In genomic region chr2:84847326-84848050, GRCh38 we compare ENCODE assay signal across 13 cellular contexts. TPM values are rescaled to one million over a fixed set of nuclear protein-coding genes. Genes with fewer than 3 reads are reported as not detected.
DNase-seq lines count a peak whose midpoint lies in the region; ATAC-seq and TF ChIP-seq lines count a peak whose summit lies in the region.
"Had no signal": no experiment of that assay in that cellular context is flagged by ENCODE, and none has a peak within 500 bp of the region (broad histone marks: within the 10 kb centered on the region; RNA-seq: fewer than 3 reads in every experiment).

No MANE protein-coding gene starts in this region.

- no peak for TF ChIP-seq POLR2A in tibial nerve (IDR thresholded peaks at IDR 0.05)

- peaks cover under 1% of the 10 kb centered on the region for H3K9me3 Mint-ChIP-seq in stimulated activated naive CD8-positive, alpha-beta T cell treated with anti-CD3 and anti-CD28 coated beads, Interleukin-15, Interleukin-2, amounts not matched to agents 100 ng/mL and 50 ng/mL, for 24 hours
- peaks cover 4% of the 10 kb centered on the region for H3K9me3 Mint-ChIP-seq in activated naive CD8-positive, alpha-beta T cell (ENCODE audit: low read depth)
- no peaks in the 10 kb centered on the region for H3K9me3 Mint-ChIP-seq in immature natural killer cell

- TF ChIP-seq CTCF in tibial nerve (IDR thresholded peaks at IDR 0.05) = no peak

- no peak for DNase-seq in stimulated activated naive CD8-positive, alpha-beta T cell treated with anti-CD3 and anti-CD28 coated beads, Interleukin-15, Interleukin-2, amounts not matched to agents 100 U/mL and 50 U/mL, for 24 hours
- DNase-seq in immature natural killer cell = no peak
- DNase-seq in HCEC 1CT = no peak
- DNase-seq in tibial nerve (ENCODE audit: low spot score in 2 of 2) = no peak
- DNase-seq in NCI-H2171 treated with DMSO at 0.1 percent for 48 hours (lab: John Stamatoyannopoulos, UW) = no peak
- DNase-seq: effector CD4-positive, alpha-beta T cell; gastrocnemius medialis; right cardiac atrium; stimulated activated naive CD4-positive, alpha-beta T cell had no signal

- TF ChIP-seq EP300 in tibial nerve (IDR thresholded peaks at IDR 0.05) = no peak

- no peak overlapping the region for H3K4me3 ChIP-seq in tibial nerve
- H3K4me3 ChIP-seq: gastrocnemius medialis had no signal

- H3K27ac ChIP-seq in tibial nerve = peak overlapping the region in 2 of 4 donors; percentile 58 to 68
- H3K27ac ChIP-seq: gastrocnemius medialis had no signal

- H3K9me3 ChIP-seq in tibial nerve = no peaks in the 10 kb centered on the region
- H3K9me3 ChIP-seq: gastrocnemius medialis had no signal

- H3K27ac Mint-ChIP-seq in stimulated activated naive CD8-positive, alpha-beta T cell treated with anti-CD3 and anti-CD28 coated beads, Interleukin-15, Interleukin-2, amounts not matched to agents 100 ng/mL and 50 ng/mL, for 24 hours = peak overlapping the region; percentile 96
- peak overlapping the region; percentile 98 for H3K27ac Mint-ChIP-seq in activated naive CD8-positive, alpha-beta T cell
- peak overlapping the region; percentile 82 to 97 (median 94) for H3K27ac Mint-ChIP-seq in immature natural killer cell

- peaks cover 97% of the 10 kb centered on the region for H3K4me1 Mint-ChIP-seq in stimulated activated naive CD8-positive, alpha-beta T cell treated with anti-CD3 and anti-CD28 coated beads, Interleukin-15, Interleukin-2, amounts not matched to agents 100 ng/mL and 50 ng/mL, for 24 hours (ENCODE audit: low read depth)
- H3K4me1 Mint-ChIP-seq in activated naive CD8-positive, alpha-beta T cell (ENCODE audit: low read depth) = peaks cover 96% of the 10 kb centered on the region
- peaks cover 79 to 86% of the 10 kb centered on the region in 2 donors for H3K4me1 Mint-ChIP-seq in immature natural killer cell

- H3K4me3 Mint-ChIP-seq in stimulated activated naive CD8-positive, alpha-beta T cell treated with anti-CD3 and anti-CD28 coated beads, Interleukin-15, Interleukin-2, amounts not matched to agents 100 ng/mL and 50 ng/mL, for 24 hours = peak overlapping the region; percentile 73
- peak overlapping the region; percentile 73 for H3K4me3 Mint-ChIP-seq in activated naive CD8-positive, alpha-beta T cell
- peak overlapping the region; percentile 49 to 85 (median 62) for H3K4me3 Mint-ChIP-seq in immature natural killer cell

- no peak for ATAC-seq in stimulated activated naive CD8-positive, alpha-beta T cell treated with anti-CD3 and anti-CD28 coated beads, Interleukin-15, Interleukin-2, amounts not matched to agents 100 U/mL and 50 U/mL, for 24 hours
- ATAC-seq in HG02759 (IDR thresholded peaks at IDR 0.05; ENCODE audit: unreplicated experiment) = no peak
- ATAC-seq: gastrocnemius medialis, HepG2 had no signal

- H3K27me3 ChIP-seq in tibial nerve = no peaks in the 10 kb centered on the region
- H3K27me3 ChIP-seq: gastrocnemius medialis had no signal

- H3K27me3 Mint-ChIP-seq in stimulated activated naive CD8-positive, alpha-beta T cell treated with anti-CD3 and anti-CD28 coated beads, Interleukin-15, Interleukin-2, amounts not matched to agents 100 ng/mL and 50 ng/mL, for 24 hours = no peaks in the 10 kb centered on the region
- H3K27me3 Mint-ChIP-seq in activated naive CD8-positive, alpha-beta T cell = no peaks in the 10 kb centered on the region
- H3K27me3 Mint-ChIP-seq in immature natural killer cell (ENCODE audit: low read depth in 3 of 3) = peaks cover 0 to 3% (median 1%) of the 10 kb centered on the region in 3 donors

- peaks cover 24% of the 10 kb centered on the region for H3K36me3 Mint-ChIP-seq in stimulated activated naive CD8-positive, alpha-beta T cell treated with anti-CD3 and anti-CD28 coated beads, Interleukin-15, Interleukin-2, amounts not matched to agents 100 ng/mL and 50 ng/mL, for 24 hours (ENCODE audit: low read depth)
- H3K36me3 Mint-ChIP-seq in activated naive CD8-positive, alpha-beta T cell = peaks cover 35% of the 10 kb centered on the region
- H3K36me3 Mint-ChIP-seq in immature natural killer cell = peaks cover 0 to 6% (median 0%) of the 10 kb centered on the region in 3 donors

- WGBS in tibial nerve, 2 donors = 74 to 79% methylated on average over 5 of the region's 5 CpGs

- H3K4me1 ChIP-seq in tibial nerve = peaks cover 0 to 11% (median 0%) of the 10 kb centered on the region in 4 donors
- H3K4me1 ChIP-seq: gastrocnemius medialis had no signal

- no peaks in the 10 kb centered on the region for H3K36me3 ChIP-seq in tibial nerve
- H3K36me3 ChIP-seq: gastrocnemius medialis had no signal

RNA-seq across cellular contexts. Expression of gene TRABD2A, which starts 33.4 kb away (rescaled TPM):
- 1 to 10 TPM in 1 of 3 donors, under 1 TPM in 1, not detected in 1; 0.66 to 3.0 TPM for polyA plus RNA-seq in immature natural killer cell
- 1 to 10 TPM in 2 of 4 donors, under 1 TPM in 1, not detected in 1; 0.98 to 6.3 (median 1.7) TPM for total RNA-seq in tibial nerve
- total RNA-seq: HepG2 had no signal

RNA-seq across cellular contexts. Expression of gene TMSB10, which starts 58.0 kb away (rescaled TPM):
- 1,000 to 10,000 TPM; 4,386 to 7,531 (median 5,397) TPM for polyA plus RNA-seq in immature natural killer cell
- total RNA-seq in tibial nerve = 1,000 to 10,000 TPM; 5,005 to 6,715 (median 5,816) TPM
